ENCODE assay signal across 29 cellular contexts in the genomic region with DNA sequence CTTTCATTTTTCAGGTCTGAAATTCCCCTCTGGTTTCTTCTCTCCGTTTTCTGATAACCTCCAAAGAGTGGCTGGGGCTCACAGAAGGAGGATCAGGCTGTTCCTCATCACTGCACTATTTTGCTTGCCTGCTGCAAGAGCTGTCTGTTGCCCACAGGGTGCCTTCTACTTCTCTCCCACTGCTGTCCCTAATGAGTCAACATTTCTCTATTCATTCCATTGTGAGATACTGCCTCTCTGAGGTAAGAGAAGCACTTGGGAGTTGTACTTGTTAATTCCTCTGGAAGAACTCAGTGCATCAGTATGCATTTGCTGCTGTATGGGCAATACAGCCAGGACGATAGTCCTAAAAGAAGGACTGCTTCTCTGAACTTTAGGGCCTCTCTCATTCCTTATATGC. TPM values are rescaled to one million over a fixed set of nuclear protein-coding genes. Genes with fewer than 3 reads are reported as not detected.
DNase-seq lines count a peak whose midpoint lies in the region; ATAC-seq, FAIRE-seq and TF ChIP-seq lines count a peak whose summit lies in the region.
"Had no signal": no experiment of that assay in that cellular context is flagged by ENCODE, and none has a peak within 500 bp of the region (broad histone marks: within the 10 kb centered on the region; RNA-seq: fewer than 3 reads in every experiment).

No MANE protein-coding gene starts in this region.

- TF ChIP-seq CTCF in A549 (IDR thresholded peaks at IDR 0.05) (no peak), WTC11 (IDR thresholded peaks at IDR 0.05) (no peak)

- WGBS in A549 (ENCODE audit: missing lambda C conversion rate) = 4% methylated on average over 2 of the region's 2 CpGs
- 47 to 78% methylated on average over 2 of the region's 2 CpGs for WGBS in GM23248 (ENCODE audit: low coverage in 1 of 2, low lambda C conversion rate in 2 of 2, missing lambda C conversion rate in 2 of 2), 2 experiments

- FAIRE-seq in A549 (lab: Jason Lieb, UNC) = no peak
- FAIRE-seq: GM12891, TTC549, urothelium cell line had no signal

- H3K79me2 ChIP-seq in GM23248 (ENCODE audit: insufficient read depth) = no peaks in the 10 kb centered on the region

- H3K27ac Mint-ChIP-seq in WTC11 = no peak overlapping the region
- H3K27ac Mint-ChIP-seq in activated T-cell treated with anti-CD3 and anti-CD28 coated beads, Interleukin-2, amount 50 U/mL, for 24 hours = no peak overlapping the region
- H3K27ac Mint-ChIP-seq: activated naive CD4-positive, alpha-beta T cell treated with anti-CD3 and anti-CD28 coated beads, Interleukin-2, amount 50 U/mL, for 72 hours; CD8-positive, alpha-beta T cell; endodermal cell; naive B cell had no signal

- in situ Hi-C loops in GM23248 (cut with MboI) = no loop called here

- H2AFZ ChIP-seq in GM23248 = no peak overlapping the region

- H3K4me3 Mint-ChIP-seq in WTC11 = no peak overlapping the region
- no peak overlapping the region for H3K4me3 Mint-ChIP-seq in activated T-cell treated with anti-CD3 and anti-CD28 coated beads, Interleukin-2, amount 50 U/mL, for 24 hours
- H3K4me3 Mint-ChIP-seq: activated T-cell treated with anti-CD3 and anti-CD28 coated beads, Interleukin-2, amount 50 U/mL, for 4 hours; CD8-positive, alpha-beta T cell; central memory CD8-positive, alpha-beta T cell; endodermal cell; immature natural killer cell; naive B cell had no signal

- no peaks in the 10 kb centered on the region for H3K36me3 Mint-ChIP-seq in WTC11
- H3K36me3 Mint-ChIP-seq in activated T-cell treated with anti-CD3 and anti-CD28 coated beads, Interleukin-2, amount 50 U/mL, for 24 hours (ENCODE audit: low read depth) = no peaks in the 10 kb centered on the region
- H3K36me3 Mint-ChIP-seq: activated naive CD4-positive, alpha-beta T cell treated with anti-CD3 and anti-CD28 coated beads, Interleukin-2, amount 50 U/mL, for 72 hours; CD8-positive, alpha-beta T cell; immature natural killer cell; naive B cell had no signal

- H3K9me3 ChIP-seq in A549 (no peaks in the 10 kb centered on the region), GM23248 (ENCODE audit: low read depth) (no peaks in the 10 kb centered on the region)

- no peak for TF ChIP-seq EP300 in A549 (IDR thresholded peaks at IDR 0.05)

- no peaks in the 10 kb centered on the region for H3K4me1 Mint-ChIP-seq in WTC11
- H3K4me1 Mint-ChIP-seq in activated T-cell treated with anti-CD3 and anti-CD28 coated beads, Interleukin-2, amount 50 U/mL, for 24 hours (ENCODE audit: low read depth) = no peaks in the 10 kb centered on the region
- H3K4me1 Mint-ChIP-seq: central memory CD8-positive, alpha-beta T cell; endodermal cell; immature natural killer cell; naive B cell had no signal

- ATAC-seq in A549 (peak; percentile 70 to 73; a peak in 4 of 6 replicates), WTC11 (0 out of 2 replicates have a peak, but pooled peaks have one; percentile 34), HG03469 (IDR thresholded peaks at IDR 0.05; ENCODE audit: unreplicated experiment) (no peak)
- ATAC-seq: activated naive CD4-positive, alpha-beta T cell treated with anti-CD3 and anti-CD28 coated beads, Interleukin-2, amount 50 U/mL, for 72 hours; activated T-cell treated with anti-CD3 and anti-CD28 coated beads, Interleukin-2, amount 50 U/mL, for 4 hours; CD8-positive, alpha-beta T cell; Panc1 had no signal

- H3K4me3 ChIP-seq in A549 (no peak overlapping the region), GM23248 (no peak overlapping the region)
- H3K4me3 ChIP-seq: lung, skin epidermis had no signal

- H3K27ac ChIP-seq in A549 (no peak overlapping the region), GM23248 (peak overlapping the region; percentile 15; the same call in 1 of the 2 replicates)
- H3K27ac ChIP-seq: HL-60, skin epidermis had no signal

- H3K9me3 Mint-ChIP-seq in WTC11 = peaks cover 11% of the 10 kb centered on the region
- H3K9me3 Mint-ChIP-seq in activated T-cell treated with anti-CD3 and anti-CD28 coated beads, Interleukin-2, amount 50 U/mL, for 24 hours = no peaks in the 10 kb centered on the region
- H3K9me3 Mint-ChIP-seq: activated T-cell treated with anti-CD3 and anti-CD28 coated beads, Interleukin-2, amount 50 U/mL, for 4 hours; CD8-positive, alpha-beta T cell; central memory CD8-positive, alpha-beta T cell had no signal

- H3K4me1 ChIP-seq in A549 (no peaks in the 10 kb centered on the region), GM23248 (ENCODE audit: insufficient read depth) (peaks cover 10% of the 10 kb centered on the region)

- no peak for TF ChIP-seq RAD21 in A549 (conservative IDR thresholded peaks at IDR 0.05 in 1 of 2, IDR thresholded peaks at IDR 0.05 in 1 of 2)

- POLR2A ChIA-PET in A549 (lab: Yijun Ruan, JAX) = no interaction called here
- POLR2A ChIA-PET in WTC11 (lab: Charles Lee) = no interaction called here

- 0 out of 2 replicates have a peak, but pooled peaks cover 6% of the 10 kb centered on the region for H3F3A ChIP-seq in GM23248 (ENCODE audit: insufficient read depth)

- no peak overlapping the region for H3K4me2 ChIP-seq in A549
- no peak overlapping the region for H3K4me2 ChIP-seq in GM23248 (ENCODE audit: unreplicated experiment)

- CTCF ChIA-PET in A549 (lab: Yijun Ruan, JAX) = interaction anchor here (0.8 to 1.3 kb wide), 4 partner anchors 50 to 689 kb away, joined by 3 to 5 read pairs (median 3); no protein-coding TSS in a partner anchor
- CTCF ChIA-PET in WTC11 (lab: Charles Lee) = no interaction called here

- H3K36me3 ChIP-seq in GM23248 (ENCODE audit: low read depth) = no peaks in the 10 kb centered on the region

- DNase-seq in A549 (ENCODE audit: low read depth in 1 of 2, low spot score in 1 of 2) (peak in 1 of 2 experiments; percentile 16), GM23248 (peak; percentile 75), WTC11 (ENCODE audit: low spot score) (no peak), fibroblast of gingiva (ENCODE audit: low read depth) (peak; percentile 39), GM19240 (ENCODE audit: insufficient read length, low spot score) (no peak), occipital lobe (lab: John Stamatoyannopoulos, UW) (no peak)
- DNase-seq in activated T-cell treated with anti-CD3 and anti-CD28 coated beads, Interleukin-2, amount 50 U/mL, for 24 hours = no peak
- DNase-seq: activated CD4-positive, alpha-beta T cell treated with anti-CD3 and anti-CD28 coated beads, Interleukin-2, amount 50 U/mL, for 48 hours; activated T-cell treated with anti-CD3 and anti-CD28 coated beads, Interleukin-2, amount 50 U/mL, for 4 hours; CD8-positive, alpha-beta T cell; endodermal cell; immature natural killer cell; naive B cell; NCI-H1105 treated with DMSO at 0.1 percent for 48 hours; NCI-H748 treated with DMSO at 0.1 percent for 48 hours; stimulated activated CD4-positive, alpha-beta T cell treated with anti-CD3 and anti-CD28 coated beads, Interleukin-4, amount 100 ng/mL, for 24 hours had no signal

- H4K20me1 ChIP-seq in GM23248 (ENCODE audit: insufficient read depth) = no peaks in the 10 kb centered on the region

- peaks cover 88% of the 10 kb centered on the region for H3K27me3 Mint-ChIP-seq in WTC11 (ENCODE audit: low read depth)
- H3K27me3 Mint-ChIP-seq in activated T-cell treated with anti-CD3 and anti-CD28 coated beads, Interleukin-2, amount 50 U/mL, for 24 hours = peaks cover 24% of the 10 kb centered on the region

- no peak overlapping the region for H3K9ac ChIP-seq in GM23248

- H3K9me2 ChIP-seq in GM23248 (ENCODE audit: insufficient read depth) = no peaks in the 10 kb centered on the region

- H3K27me3 ChIP-seq in GM23248 (replicated peaks; ENCODE audit: insufficient read depth) = no peaks in the 10 kb centered on the region

- no peak for TF ChIP-seq POLR2A in A549 (IDR thresholded peaks at IDR 0.05; ENCODE audit: low read length)

TF ChIP-seq in A549, 52 proteins besides CTCF, POLR2A, EP300 and RAD21 (continues in another document):
- no peak for TF ChIP-seq FOSB (CRISPR knock-in tag; IDR thresholded peaks at IDR 0.05)
- TF ChIP-seq BHLHE40 (IDR thresholded peaks at IDR 0.05; ENCODE audit: low read depth, low read length) = no peak
- TF ChIP-seq ELK1 (IDR thresholded peaks at IDR 0.05; ENCODE audit: low read depth, low read length) = no peak
- TF ChIP-seq KDM5A (IDR thresholded peaks at IDR 0.05) = no peak
- no peak for TF ChIP-seq EHF (CRISPR knock-in tag; IDR thresholded peaks at IDR 0.05)

TF ChIP-seq in WTC11, 78 proteins besides CTCF, POLR2A, EP300 and RAD21 (continues in another document):
- no peak for TF ChIP-seq STAT6 (CRISPR knock-in tag; conservative IDR thresholded peaks at IDR 0.05; ENCODE audit: low read depth)

RNA-seq across cellular contexts. Expression of gene CT47B1, which starts 34.8 kb away (rescaled TPM):
- not detected in 2 replicates for polyA plus RNA-seq in A549 (2011; rRNA removed)
- not detected in 2 replicates for polyA plus RNA-seq in A549 (2012; cell fraction: cytosol; rRNA removed)
- polyA plus RNA-seq in A549 (2012; cell fraction: nucleus; rRNA removed) = not detected in 2 replicates
- not detected in 3 replicates for polyA plus RNA-seq in A549 (2017; fragmentation: RNase III; extraction: RNeasy Plus Mini Kit Qiagen cat#74134 plus additional on column Dnase treatment)
- not detected in 2 replicates for polyA minus RNA-seq in A549 (2011; rRNA and poly(A)+ RNA removed)
- not detected in 2 replicates for total RNA-seq in GM23248 (2014; rRNA removed; shearing (Covaris generic))
- polyA plus RNA-seq in GM23248 (2016; fragmentation: Nextera tagmentation; extraction: Ambion mirVana) = not detected in 2 replicates
- total RNA-seq in WTC11 (2021) = not detected in 3 replicates
- not detected for total RNA-seq in occipital lobe
- total RNA-seq: A172; activated naive CD4-positive, alpha-beta T cell treated with anti-CD3 and anti-CD28 coated beads, Interleukin-2, amount 50 U/mL, for 72 hours; activated T-cell treated with anti-CD3 and anti-CD28 coated beads, Interleukin-2, amount 50 U/mL, for 4 hours; CD8-positive, alpha-beta T cell; endodermal cell; glomerular endothelial cell; lung; subcutaneous adipose tissue had no signal
- polyA plus RNA-seq: immature natural killer cell, lung had no signal

Comparison
In these comparisons a context has a peak if more than half of its experiments do, and no peak if none do; other contexts are left out.
1. DNase-seq: peak in GM23248 (single experiment) and fibroblast of gingiva (single experiment); none in WTC11 (single experiment), GM19240 (single experiment), occipital lobe (single experiment) and activated T-cell treated with anti-CD3 and anti-CD28 coated beads, Interleukin-2, amount 50 U/mL, for 24 hours (single experiment).